Comparison of ENCODE assay signal across 31 cellular contexts in genomic region chr2:194526121-194526520, GRCh38.
"Had no signal": no experiment of that assay in that cellular context is flagged by ENCODE, and none has a peak within 500 bp of the region (broad histone marks: within the 10 kb centered on the region; RNA-seq: fewer than 3 reads in every experiment).

No MANE protein-coding gene starts in this region.

- DNase-seq: activated CD4-positive, alpha-beta memory T cell treated with anti-CD3 and anti-CD28 coated beads, Interleukin-2, amount 10 ng/mL, durations not matched to agents 7 days and 5 days; activated CD4-positive, alpha-beta T cell treated with anti-CD3 and anti-CD28 coated beads for 1 hour; activated CD4-positive, alpha-beta T cell treated with anti-CD3 and anti-CD28 coated beads for 4 hours; activated CD4-positive, alpha-beta T cell treated with anti-CD3 and anti-CD28 coated beads, Interleukin-2, amount 10 ng/mL, durations not matched to agents 7 days and 5 days; activated CD4-positive, alpha-beta T cell treated with anti-CD3 and anti-CD28 coated beads, Interleukin-2, amount 50 U/mL, for 4 hours; activated CD8-positive, alpha-beta memory T cell treated with anti-CD3 and anti-CD28 coated beads, Interleukin-2, amount 50 U/mL, for 48 hours; activated gamma-delta T cell; activated naive CD4-positive, alpha-beta T cell; activated naive CD4-positive, alpha-beta T cell treated with anti-CD3 and anti-CD28 coated beads, Interleukin-2, amount 10 ng/mL, durations not matched to agents 7 days and 5 days; activated naive CD8-positive, alpha-beta T cell treated with anti-CD3 and anti-CD28 coated beads, Interleukin-2, amount 10 ng/mL, durations not matched to agents 7 days and 5 days; activated T-cell treated with anti-CD3 and anti-CD28 coated beads for 4 hours; activated T-cell treated with anti-CD3 and anti-CD28 coated beads, Interleukin-2, amount 50 U/mL, for 24 hours; activated T-cell treated with anti-CD3 and anti-CD28 coated beads, Interleukin-2, amount 50 U/mL, for 72 hours; central memory CD4-positive, alpha-beta T cell; cortex of kidney; dermis blood vessel endothelial cell; effector CD4-positive, alpha-beta T cell; effector memory CD8-positive, alpha-beta T cell; foreskin keratinocyte; gastrocnemius medialis; glutamatergic neuron; heart left ventricle; T-helper 2 cell had no signal

- H3K27me3 ChIP-seq: ascending aorta, breast epithelium, foreskin keratinocyte, gastrocnemius medialis, heart left ventricle had no signal

- H3K4me1 Mint-ChIP-seq: activated CD4-positive, alpha-beta memory T cell treated with anti-CD3 and anti-CD28 coated beads, Interleukin-2, amount 10 ng/mL, durations not matched to agents 7 days and 5 days; activated CD4-positive, alpha-beta T cell treated with anti-CD3 and anti-CD28 coated beads, Interleukin-2, amount 10 ng/mL, durations not matched to agents 7 days and 5 days; activated naive CD4-positive, alpha-beta T cell treated with anti-CD3 and anti-CD28 coated beads, Interleukin-2, amount 10 ng/mL, durations not matched to agents 7 days and 5 days; activated naive CD8-positive, alpha-beta T cell treated with anti-CD3 and anti-CD28 coated beads, Interleukin-2, amount 10 ng/mL, durations not matched to agents 7 days and 5 days; brain; WTC11 had no signal

- H3K4me3 ChIP-seq: ascending aorta, breast epithelium, cardiac muscle cell, gastrocnemius medialis, heart left ventricle had no signal

- H3K27ac Mint-ChIP-seq: activated CD4-positive, alpha-beta memory T cell treated with anti-CD3 and anti-CD28 coated beads, Interleukin-2, amount 10 ng/mL, durations not matched to agents 7 days and 5 days; activated CD4-positive, alpha-beta T cell treated with anti-CD3 and anti-CD28 coated beads, Interleukin-2, amount 10 ng/mL, durations not matched to agents 7 days and 5 days; activated naive CD4-positive, alpha-beta T cell treated with anti-CD3 and anti-CD28 coated beads, Interleukin-2, amount 10 ng/mL, durations not matched to agents 7 days and 5 days; activated naive CD4-positive, alpha-beta T cell treated with anti-CD3 and anti-CD28 coated beads, Interleukin-2, amount 50 U/mL, for 72 hours; activated naive CD8-positive, alpha-beta T cell treated with anti-CD3 and anti-CD28 coated beads, Interleukin-2, amount 10 ng/mL, durations not matched to agents 7 days and 5 days; activated T-cell treated with anti-CD3 and anti-CD28 coated beads, Interleukin-2, amount 50 U/mL, for 24 hours; activated T-cell treated with anti-CD3 and anti-CD28 coated beads, Interleukin-2, amount 50 U/mL, for 72 hours; brain; effector memory CD8-positive, alpha-beta T cell; WTC11 had no signal

- H3K9me3 ChIP-seq: ascending aorta, breast epithelium, gastrocnemius medialis, heart left ventricle had no signal

- H3K27me3 Mint-ChIP-seq: activated CD4-positive, alpha-beta memory T cell treated with anti-CD3 and anti-CD28 coated beads, Interleukin-2, amount 10 ng/mL, durations not matched to agents 7 days and 5 days; activated CD4-positive, alpha-beta T cell treated with anti-CD3 and anti-CD28 coated beads, Interleukin-2, amount 10 ng/mL, durations not matched to agents 7 days and 5 days; activated naive CD4-positive, alpha-beta T cell treated with anti-CD3 and anti-CD28 coated beads, Interleukin-2, amount 10 ng/mL, durations not matched to agents 7 days and 5 days; activated naive CD8-positive, alpha-beta T cell treated with anti-CD3 and anti-CD28 coated beads, Interleukin-2, amount 10 ng/mL, durations not matched to agents 7 days and 5 days; activated T-cell treated with anti-CD3 and anti-CD28 coated beads, Interleukin-2, amount 50 U/mL, for 24 hours; brain; effector memory CD8-positive, alpha-beta T cell had no signal

- H3K4me1 ChIP-seq: ascending aorta, breast epithelium, foreskin keratinocyte, gastrocnemius medialis, heart left ventricle had no signal

- H3K36me3 Mint-ChIP-seq: activated naive CD4-positive, alpha-beta T cell treated with anti-CD3 and anti-CD28 coated beads, Interleukin-2, amount 10 ng/mL, durations not matched to agents 7 days and 5 days; activated naive CD4-positive, alpha-beta T cell treated with anti-CD3 and anti-CD28 coated beads, Interleukin-2, amount 50 U/mL, for 72 hours; activated naive CD8-positive, alpha-beta T cell treated with anti-CD3 and anti-CD28 coated beads, Interleukin-2, amount 10 ng/mL, durations not matched to agents 7 days and 5 days; brain; WTC11 had no signal

- H3K27ac ChIP-seq: ascending aorta, breast epithelium, cardiac muscle cell, foreskin keratinocyte, gastrocnemius medialis, heart left ventricle, VCaP had no signal

- ATAC-seq: activated naive CD4-positive, alpha-beta T cell treated with anti-CD3 and anti-CD28 coated beads, Interleukin-2, amount 50 U/mL, for 72 hours; activated T-cell treated with anti-CD3 and anti-CD28 coated beads, Interleukin-2, amount 50 U/mL, for 72 hours; effector memory CD8-positive, alpha-beta T cell; esophagus mucosa; foreskin keratinocyte; gastrocnemius medialis; heart left ventricle; WTC11 had no signal

- H3K4me3 Mint-ChIP-seq: activated CD4-positive, alpha-beta memory T cell treated with anti-CD3 and anti-CD28 coated beads, Interleukin-2, amount 10 ng/mL, durations not matched to agents 7 days and 5 days; activated CD4-positive, alpha-beta T cell treated with anti-CD3 and anti-CD28 coated beads, Interleukin-2, amount 10 ng/mL, durations not matched to agents 7 days and 5 days; activated naive CD4-positive, alpha-beta T cell treated with anti-CD3 and anti-CD28 coated beads, Interleukin-2, amount 10 ng/mL, durations not matched to agents 7 days and 5 days; activated naive CD8-positive, alpha-beta T cell treated with anti-CD3 and anti-CD28 coated beads, Interleukin-2, amount 10 ng/mL, durations not matched to agents 7 days and 5 days; activated T-cell treated with anti-CD3 and anti-CD28 coated beads, Interleukin-2, amount 50 U/mL, for 24 hours; activated T-cell treated with anti-CD3 and anti-CD28 coated beads, Interleukin-2, amount 50 U/mL, for 72 hours; brain; effector memory CD8-positive, alpha-beta T cell; WTC11 had no signal

- H3K9me3 Mint-ChIP-seq: activated CD4-positive, alpha-beta memory T cell treated with anti-CD3 and anti-CD28 coated beads, Interleukin-2, amount 10 ng/mL, durations not matched to agents 7 days and 5 days; activated CD4-positive, alpha-beta T cell treated with anti-CD3 and anti-CD28 coated beads, Interleukin-2, amount 10 ng/mL, durations not matched to agents 7 days and 5 days; activated naive CD4-positive, alpha-beta T cell treated with anti-CD3 and anti-CD28 coated beads, Interleukin-2, amount 10 ng/mL, durations not matched to agents 7 days and 5 days; activated naive CD4-positive, alpha-beta T cell treated with anti-CD3 and anti-CD28 coated beads, Interleukin-2, amount 50 U/mL, for 72 hours; activated naive CD8-positive, alpha-beta T cell treated with anti-CD3 and anti-CD28 coated beads, Interleukin-2, amount 10 ng/mL, durations not matched to agents 7 days and 5 days; activated T-cell treated with anti-CD3 and anti-CD28 coated beads, Interleukin-2, amount 50 U/mL, for 24 hours; brain; effector memory CD8-positive, alpha-beta T cell; WTC11 had no signal

- H3K36me3 ChIP-seq: ascending aorta, breast epithelium, cardiac muscle cell, gastrocnemius medialis, heart left ventricle had no signal
